ENCODE assay signal across 1 cellular context in genomic region chr6:26316291-26316690, GRCh38.
TF ChIP-seq lines count a peak whose summit lies in the region.

No MANE protein-coding gene starts in this region.

TF ChIP-seq in HepG2, 621 proteins besides CTCF, POLR2A, EP300 and RAD21 (continued from another document and continues in another):
- TF ChIP-seq YY1 (IDR thresholded peaks at IDR 0.05; ENCODE audit: insufficient read depth, insufficient replicate concordance, low read depth, low read length) (peak; percentile 61), ZNF703 (CRISPR knock-in tag; IDR thresholded peaks at IDR 0.05; ENCODE audit: borderline replicate concordance) (no peak), MIER2 (CRISPR knock-in tag; IDR thresholded peaks at IDR 0.05) (peak; percentile 59; the same call in 1 of the 2 replicates), ZNF264 (CRISPR knock-in tag; IDR thresholded peaks at IDR 0.05) (0 out of 2 replicates have a peak, but pooled peaks have one; percentile 57), KAT8 (CRISPR knock-in tag; IDR thresholded peaks at IDR 0.05) (peak; percentile 80), ZSCAN9 (CRISPR knock-in tag; IDR thresholded peaks at IDR 0.05; ENCODE audit: borderline replicate concordance) (peak; percentile 36; the same call in 1 of the 2 replicates), ZFX (CRISPR knock-in tag; IDR thresholded peaks at IDR 0.05; ENCODE audit: low read depth) (peak; percentile 94), SAP130 (CRISPR knock-in tag; IDR thresholded peaks at IDR 0.05; ENCODE audit: low read depth) (peak; percentile 25; the same call in 1 of the 2 replicates), SOX6 (IDR thresholded peaks at IDR 0.05) (no peak), SOX6 (CRISPR knock-in tag; IDR thresholded peaks at IDR 0.05) (0 out of 2 replicates have a peak, but pooled peaks have one; percentile 21), KLF16 (CRISPR knock-in tag; IDR thresholded peaks at IDR 0.05) (0 out of 4 replicates have a peak, but pooled peaks of 1 of the 2 experiments have one; percentile 39), ZZZ3 (CRISPR knock-in tag; IDR thresholded peaks at IDR 0.05; ENCODE audit: borderline replicate concordance) (peak; percentile 24; the same call in 1 of the 2 replicates), ZBTB7B (CRISPR knock-in tag; IDR thresholded peaks at IDR 0.05) (0 out of 2 replicates have a peak, but pooled peaks have one; percentile 53), LCORL (IDR thresholded peaks at IDR 0.05) (no peak), LCORL (CRISPR knock-in tag; IDR thresholded peaks at IDR 0.05) (no peak), FOXM1 (CRISPR knock-in tag; IDR thresholded peaks at IDR 0.05) (no peak), HOXA5 (CRISPR knock-in tag; IDR thresholded peaks at IDR 0.05) (0 out of 2 replicates have a peak, but pooled peaks have one; percentile 26), ZFY (CRISPR knock-in tag; IDR thresholded peaks at IDR 0.05) (peak; percentile 91), HNF1A (IDR thresholded peaks at IDR 0.05; ENCODE audit: low read depth) (peak; percentile 58), HNF1A (CRISPR knock-in tag; IDR thresholded peaks at IDR 0.05; ENCODE audit: borderline replicate concordance) (peak; percentile 58; the same call in 1 of the 2 replicates), EZH2 (conservative IDR thresholded peaks at IDR 0.05; ENCODE audit: low read depth, low read length) (no peak), PPARG (CRISPR knock-in tag; conservative IDR thresholded peaks at IDR 0.05) (0 out of 2 replicates have a peak, but pooled peaks have one; percentile 22), ZNF382 (CRISPR knock-in tag; IDR thresholded peaks at IDR 0.05; ENCODE audit: borderline replicate concordance) (no peak), ZNF253 (CRISPR knock-in tag; IDR thresholded peaks at IDR 0.05; ENCODE audit: borderline replicate concordance) (no peak), ZNF335 (CRISPR knock-in tag; IDR thresholded peaks at IDR 0.05) (0 out of 2 replicates have a peak, but pooled peaks have one; percentile 18), KDM3A (CRISPR knock-in tag; IDR thresholded peaks at IDR 0.05; ENCODE audit: low read depth) (0 out of 2 replicates have a peak, but pooled peaks have one; percentile 22), GATAD2A (CRISPR knock-in tag; IDR thresholded peaks at IDR 0.05) (peak; percentile 42; the same call in 1 of the 2 replicates), MED8 (CRISPR knock-in tag; IDR thresholded peaks at IDR 0.05; ENCODE audit: insufficient replicate concordance) (no peak), TEAD3 (CRISPR knock-in tag; optimal IDR thresholded peaks at IDR 0.05; ENCODE audit: borderline replicate concordance) (peak; percentile 66), ZNF160 (CRISPR knock-in tag; IDR thresholded peaks at IDR 0.05) (no peak), NFKB2 (CRISPR knock-in tag; IDR thresholded peaks at IDR 0.05; ENCODE audit: borderline replicate concordance) (no peak), ZNF776 (CRISPR knock-in tag; IDR thresholded peaks at IDR 0.05) (no peak), ARHGAP35 (CRISPR knock-in tag; IDR thresholded peaks at IDR 0.05; ENCODE audit: borderline replicate concordance) (no peak), ZNF136 (CRISPR knock-in tag; IDR thresholded peaks at IDR 0.05; ENCODE audit: low read depth) (0 out of 2 replicates have a peak, but pooled peaks have one; percentile 26), NFYB (CRISPR knock-in tag; IDR thresholded peaks at IDR 0.05) (no peak), ZNF205 (CRISPR knock-in tag; IDR thresholded peaks at IDR 0.05) (0 out of 2 replicates have a peak, but pooled peaks have one; percentile 33), SIX1 (CRISPR knock-in tag; IDR thresholded peaks at IDR 0.05; ENCODE audit: borderline replicate concordance) (no peak), ZFP36 (IDR thresholded peaks at IDR 0.05; ENCODE audit: borderline replicate concordance, low read depth, low read length, partially characterized antibody) (no peak), ZNF580 (CRISPR knock-in tag; IDR thresholded peaks at IDR 0.05; ENCODE audit: borderline replicate concordance, low read depth) (no peak), YEATS4 (CRISPR knock-in tag; IDR thresholded peaks at IDR 0.05; ENCODE audit: borderline replicate concordance) (0 out of 2 replicates have a peak, but pooled peaks have one; percentile 15), HOXA3 (CRISPR knock-in tag; IDR thresholded peaks at IDR 0.05) (peak; percentile 59; the same call in 1 of the 2 replicates), ZNF746 (CRISPR knock-in tag; IDR thresholded peaks at IDR 0.05) (no peak), NR2F6 (IDR thresholded peaks at IDR 0.05) (no peak), NR2F6 (CRISPR knock-in tag; IDR thresholded peaks at IDR 0.05) (peak; percentile 67)
- TF ChIP-seq, protein P1, sequence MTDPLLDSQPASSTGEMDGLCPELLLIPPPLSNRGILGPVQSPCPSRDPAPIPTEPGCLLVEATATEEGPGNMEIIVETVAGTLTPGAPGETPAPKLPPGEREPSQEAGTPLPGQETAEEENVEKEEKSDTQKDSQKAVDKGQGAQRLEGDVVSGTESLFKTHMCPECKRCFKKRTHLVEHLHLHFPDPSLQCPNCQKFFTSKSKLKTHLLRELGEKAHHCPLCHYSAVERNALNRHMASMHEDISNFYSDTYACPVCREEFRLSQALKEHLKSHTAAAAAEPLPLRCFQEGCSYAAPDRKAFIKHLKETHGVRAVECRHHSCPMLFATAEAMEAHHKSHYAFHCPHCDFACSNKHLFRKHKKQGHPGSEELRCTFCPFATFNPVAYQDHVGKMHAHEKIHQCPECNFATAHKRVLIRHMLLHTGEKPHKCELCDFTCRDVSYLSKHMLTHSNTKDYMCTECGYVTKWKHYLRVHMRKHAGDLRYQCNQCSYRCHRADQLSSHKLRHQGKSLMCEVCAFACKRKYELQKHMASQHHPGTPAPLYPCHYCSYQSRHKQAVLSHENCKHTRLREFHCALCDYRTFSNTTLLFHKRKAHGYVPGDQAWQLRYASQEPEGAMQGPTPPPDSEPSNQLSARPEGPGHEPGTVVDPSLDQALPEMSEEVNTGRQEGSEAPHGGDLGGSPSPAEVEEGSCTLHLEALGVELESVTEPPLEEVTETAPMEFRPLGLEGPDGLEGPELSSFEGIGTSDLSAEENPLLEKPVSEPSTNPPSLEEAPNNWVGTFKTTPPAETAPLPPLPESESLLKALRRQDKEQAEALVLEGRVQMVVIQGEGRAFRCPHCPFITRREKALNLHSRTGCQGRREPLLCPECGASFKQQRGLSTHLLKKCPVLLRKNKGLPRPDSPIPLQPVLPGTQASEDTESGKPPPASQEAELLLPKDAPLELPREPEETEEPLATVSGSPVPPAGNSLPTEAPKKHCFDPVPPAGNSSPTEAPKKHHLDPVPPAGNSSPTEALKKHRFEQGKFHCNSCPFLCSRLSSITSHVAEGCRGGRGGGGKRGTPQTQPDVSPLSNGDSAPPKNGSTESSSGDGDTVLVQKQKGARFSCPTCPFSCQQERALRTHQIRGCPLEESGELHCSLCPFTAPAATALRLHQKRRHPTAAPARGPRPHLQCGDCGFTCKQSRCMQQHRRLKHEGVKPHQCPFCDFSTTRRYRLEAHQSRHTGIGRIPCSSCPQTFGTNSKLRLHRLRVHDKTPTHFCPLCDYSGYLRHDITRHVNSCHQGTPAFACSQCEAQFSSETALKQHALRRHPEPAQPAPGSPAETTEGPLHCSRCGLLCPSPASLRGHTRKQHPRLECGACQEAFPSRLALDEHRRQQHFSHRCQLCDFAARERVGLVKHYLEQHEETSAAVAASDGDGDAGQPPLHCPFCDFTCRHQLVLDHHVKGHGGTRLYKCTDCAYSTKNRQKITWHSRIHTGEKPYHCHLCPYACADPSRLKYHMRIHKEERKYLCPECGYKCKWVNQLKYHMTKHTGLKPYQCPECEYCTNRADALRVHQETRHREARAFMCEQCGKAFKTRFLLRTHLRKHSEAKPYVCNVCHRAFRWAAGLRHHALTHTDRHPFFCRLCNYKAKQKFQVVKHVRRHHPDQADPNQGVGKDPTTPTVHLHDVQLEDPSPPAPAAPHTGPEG (CRISPR knock-in tag; IDR thresholded peaks at IDR 0.05) = 0 out of 2 replicates have a peak, but pooled peaks have one; percentile 29
- TF ChIP-seq, protein P2, sequence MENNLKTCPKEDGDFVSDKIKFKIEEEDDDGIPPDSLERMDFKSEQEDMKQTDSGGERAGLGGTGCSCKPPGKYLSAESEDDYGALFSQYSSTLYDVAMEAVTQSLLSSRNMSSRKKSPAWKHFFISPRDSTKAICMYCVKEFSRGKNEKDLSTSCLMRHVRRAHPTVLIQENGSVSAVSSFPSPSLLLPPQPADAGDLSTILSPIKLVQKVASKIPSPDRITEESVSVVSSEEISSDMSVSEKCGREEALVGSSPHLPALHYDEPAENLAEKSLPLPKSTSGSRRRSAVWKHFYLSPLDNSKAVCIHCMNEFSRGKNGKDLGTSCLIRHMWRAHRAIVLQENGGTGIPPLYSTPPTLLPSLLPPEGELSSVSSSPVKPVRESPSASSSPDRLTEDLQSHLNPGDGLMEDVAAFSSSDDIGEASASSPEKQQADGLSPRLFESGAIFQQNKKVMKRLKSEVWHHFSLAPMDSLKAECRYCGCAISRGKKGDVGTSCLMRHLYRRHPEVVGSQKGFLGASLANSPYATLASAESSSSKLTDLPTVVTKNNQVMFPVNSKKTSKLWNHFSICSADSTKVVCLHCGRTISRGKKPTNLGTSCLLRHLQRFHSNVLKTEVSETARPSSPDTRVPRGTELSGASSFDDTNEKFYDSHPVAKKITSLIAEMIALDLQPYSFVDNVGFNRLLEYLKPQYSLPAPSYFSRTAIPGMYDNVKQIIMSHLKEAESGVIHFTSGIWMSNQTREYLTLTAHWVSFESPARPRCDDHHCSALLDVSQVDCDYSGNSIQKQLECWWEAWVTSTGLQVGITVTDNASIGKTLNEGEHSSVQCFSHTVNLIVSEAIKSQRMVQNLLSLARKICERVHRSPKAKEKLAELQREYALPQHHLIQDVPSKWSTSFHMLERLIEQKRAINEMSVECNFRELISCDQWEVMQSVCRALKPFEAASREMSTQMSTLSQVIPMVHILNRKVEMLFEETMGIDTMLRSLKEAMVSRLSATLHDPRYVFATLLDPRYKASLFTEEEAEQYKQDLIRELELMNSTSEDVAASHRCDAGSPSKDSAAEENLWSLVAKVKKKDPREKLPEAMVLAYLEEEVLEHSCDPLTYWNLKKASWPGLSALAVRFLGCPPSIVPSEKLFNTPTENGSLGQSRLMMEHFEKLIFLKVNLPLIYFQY (CRISPR knock-in tag; IDR thresholded peaks at IDR 0.05; ENCODE audit: borderline replicate concordance) = peak; percentile 37; the same call in 1 of the 2 replicates
- TF ChIP-seq, protein P3, sequence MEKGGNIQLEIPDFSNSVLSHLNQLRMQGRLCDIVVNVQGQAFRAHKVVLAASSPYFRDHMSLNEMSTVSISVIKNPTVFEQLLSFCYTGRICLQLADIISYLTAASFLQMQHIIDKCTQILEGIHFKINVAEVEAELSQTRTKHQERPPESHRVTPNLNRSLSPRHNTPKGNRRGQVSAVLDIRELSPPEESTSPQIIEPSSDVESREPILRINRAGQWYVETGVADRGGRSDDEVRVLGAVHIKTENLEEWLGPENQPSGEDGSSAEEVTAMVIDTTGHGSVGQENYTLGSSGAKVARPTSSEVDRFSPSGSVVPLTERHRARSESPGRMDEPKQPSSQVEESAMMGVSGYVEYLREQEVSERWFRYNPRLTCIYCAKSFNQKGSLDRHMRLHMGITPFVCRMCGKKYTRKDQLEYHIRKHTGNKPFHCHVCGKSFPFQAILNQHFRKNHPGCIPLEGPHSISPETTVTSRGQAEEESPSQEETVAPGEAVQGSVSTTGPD (CRISPR knock-in tag; IDR thresholded peaks at IDR 0.05) = no peak
- TF ChIP-seq, protein P4, sequence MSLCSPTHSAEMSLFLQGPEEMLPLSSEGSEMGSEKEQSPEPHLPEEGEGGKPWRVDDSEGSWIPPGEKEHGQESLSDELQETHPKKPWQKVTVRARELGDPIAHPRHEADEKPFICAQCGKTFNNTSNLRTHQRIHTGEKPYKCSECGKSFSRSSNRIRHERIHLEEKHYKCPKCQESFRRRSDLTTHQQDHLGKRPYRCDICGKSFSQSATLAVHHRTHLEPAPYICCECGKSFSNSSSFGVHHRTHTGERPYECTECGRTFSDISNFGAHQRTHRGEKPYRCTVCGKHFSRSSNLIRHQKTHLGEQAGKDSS (CRISPR knock-in tag; IDR thresholded peaks at IDR 0.05; ENCODE audit: borderline replicate concordance, low read depth) = no peak
- TF ChIP-seq, protein P5, sequence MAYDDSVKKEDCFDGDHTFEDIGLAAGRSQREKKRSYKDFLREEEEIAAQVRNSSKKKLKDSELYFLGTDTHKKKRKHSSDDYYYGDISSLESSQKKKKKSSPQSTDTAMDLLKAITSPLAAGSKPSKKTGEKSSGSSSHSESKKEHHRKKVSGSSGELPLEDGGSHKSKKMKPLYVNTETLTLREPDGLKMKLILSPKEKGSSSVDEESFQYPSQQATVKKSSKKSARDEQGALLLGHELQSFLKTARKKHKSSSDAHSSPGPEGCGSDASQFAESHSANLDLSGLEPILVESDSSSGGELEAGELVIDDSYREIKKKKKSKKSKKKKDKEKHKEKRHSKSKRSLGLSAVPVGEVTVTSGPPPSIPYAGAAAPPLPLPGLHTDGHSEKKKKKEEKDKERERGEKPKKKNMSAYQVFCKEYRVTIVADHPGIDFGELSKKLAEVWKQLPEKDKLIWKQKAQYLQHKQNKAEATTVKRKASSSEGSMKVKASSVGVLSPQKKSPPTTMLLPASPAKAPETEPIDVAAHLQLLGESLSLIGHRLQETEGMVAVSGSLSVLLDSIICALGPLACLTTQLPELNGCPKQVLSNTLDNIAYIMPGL (CRISPR knock-in tag; IDR thresholded peaks at IDR 0.05; ENCODE audit: borderline replicate concordance in 1 of 2, low read depth in 1 of 2) = peak; percentile 23 to 44; a peak in 1 of 4 replicates
